8 cellular contexts compared by ENCODE assay signal in genomic region chr9:122463828-122464632, GRCh38. TPM values are rescaled to one million over a fixed set of nuclear protein-coding genes. Genes with fewer than 3 reads are reported as not detected.
A peak's percentile ranks its signal among the peaks of the same experiment; 100 is the strongest.
DNase-seq lines count a peak whose midpoint lies in the region; ATAC-seq and TF ChIP-seq lines count a peak whose summit lies in the region.

No MANE protein-coding gene starts in this region.

- H3K4me2 ChIP-seq in PC-3 (ENCODE audit: low read length), result peak overlapping the region; percentile 99

- peak overlapping the region; percentile 79 for H2AFZ ChIP-seq in PC-3 (ENCODE audit: low read length)

- peak overlapping the region; percentile 32 for H3K9ac ChIP-seq in PC-3 (ENCODE audit: low read length)

- H3K27me3 ChIP-seq in PC-3 (ENCODE audit: low read length), result peaks cover 4% of the 10 kb centered on the region; the same call in 1 of the 2 replicates

- no peaks in the 10 kb centered on the region for H3K79me2 ChIP-seq in PC-3 (ENCODE audit: low read length)

- DNase-seq in activated naive CD4-positive, alpha-beta T cell treated with Interleukin-2 at 50 U/mL for 16 hours, result peak; percentile 12
- no peak for DNase-seq in activated naive CD4-positive, alpha-beta T cell (lab: John Stamatoyannopoulos, UW)
- peak; percentile 50 for DNase-seq in PC-3
- DNase-seq in central memory CD8-positive, alpha-beta T cell (ENCODE audit: low spot score in 2 of 2), result no peak
- no peak for DNase-seq in osteocyte (ENCODE audit: extremely low spot score, unreplicated experiment)
- no peak for DNase-seq in NCI-H510A (lab: John Stamatoyannopoulos, UW)
- no peak for DNase-seq in hypothalamus (lab: John Stamatoyannopoulos, UW)

- peak overlapping the region; percentile 80 for H3K27ac Mint-ChIP-seq in central memory CD8-positive, alpha-beta T cell (ENCODE audit: low read depth)
- peak overlapping the region; percentile 53 for H3K27ac Mint-ChIP-seq in osteocyte (ENCODE audit: unreplicated experiment)

- no peaks in the 10 kb centered on the region for H3F3A ChIP-seq in PC-3 (ENCODE audit: low read length, unreplicated experiment)

- peak; percentile 65 for TF ChIP-seq CTCF in PC-3 (conservative IDR thresholded peaks at IDR 0.05; ENCODE audit: low read depth, low read length)
- no peak for TF ChIP-seq CTCF in osteocyte (IDR thresholded peaks at IDR 0.05)

- no peaks in the 10 kb centered on the region for H3K9me2 ChIP-seq in PC-3 (replicated peaks; ENCODE audit: low read length)

- H3K36me3 Mint-ChIP-seq in central memory CD8-positive, alpha-beta T cell (ENCODE audit: insufficient read depth), result peaks cover 4% of the 10 kb centered on the region
- no peaks in the 10 kb centered on the region for H3K36me3 Mint-ChIP-seq in osteocyte (ENCODE audit: unreplicated experiment)

- H4K20me1 ChIP-seq in PC-3 (ENCODE audit: low read length), result no peaks in the 10 kb centered on the region

- H3K36me3 ChIP-seq in PC-3 (ENCODE audit: low read depth, low read length), result no peaks in the 10 kb centered on the region

- peaks cover 7% of the 10 kb centered on the region for H3K4me1 Mint-ChIP-seq in central memory CD8-positive, alpha-beta T cell
- peaks cover 20% of the 10 kb centered on the region for H3K4me1 Mint-ChIP-seq in osteocyte (ENCODE audit: unreplicated experiment)

- peaks cover 8% of the 10 kb centered on the region; the same call in 1 of the 2 replicates for H3K4me1 ChIP-seq in PC-3 (ENCODE audit: insufficient read depth, low read length)

- H3K27me3 Mint-ChIP-seq in central memory CD8-positive, alpha-beta T cell, result peaks cover 69% of the 10 kb centered on the region
- peaks cover 77% of the 10 kb centered on the region for H3K27me3 Mint-ChIP-seq in osteocyte (ENCODE audit: unreplicated experiment)

- POLR2A ChIA-PET in PC-3 (lab: Charles Lee; ENCODE audit: unreplicated experiment), result no interaction called here

- no peaks in the 10 kb centered on the region for H3K9me3 ChIP-seq in PC-3 (ENCODE audit: low read length)

- H3K27ac ChIP-seq in PC-3 (ENCODE audit: low read length), result no peak overlapping the region

- H3K4me3 ChIP-seq in PC-3 (ENCODE audit: low read length), result peak overlapping the region; percentile 73

- ATAC-seq in HG03175 (IDR thresholded peaks at IDR 0.05; ENCODE audit: unreplicated experiment) (peak; percentile 73), PC-3 (peak; percentile 59)
- no peak for ATAC-seq in central memory CD8-positive, alpha-beta T cell (replicated peaks; ENCODE audit: extremely low read depth, poor library complexity, severe bottlenecking)

- BruUV-seq in PC-3 (replicated peaks; lab: Mats Ljungman, UMichigan), result no TSS peak

- H3K4me3 Mint-ChIP-seq in central memory CD8-positive, alpha-beta T cell, result peak overlapping the region; percentile 78
- peak overlapping the region; percentile 77 for H3K4me3 Mint-ChIP-seq in osteocyte (ENCODE audit: unreplicated experiment)

- H3K9me3 Mint-ChIP-seq in central memory CD8-positive, alpha-beta T cell, result no peaks in the 10 kb centered on the region
- peaks cover 6% of the 10 kb centered on the region for H3K9me3 Mint-ChIP-seq in osteocyte (ENCODE audit: unreplicated experiment)

- intact Hi-C loops in PC-3 (cut with micrococcal nuclease), result loop anchor here (10.0 kb wide), 1 partner anchor 531 kb away; no protein-coding TSS in a partner anchor

- CTCF ChIA-PET in PC-3 (lab: Charles Lee), result interaction anchor here (0.7 kb wide), 1 partner anchor 681 kb away, joined by 3 read pairs; no protein-coding TSS in a partner anchor

RNA-seq across cellular contexts. Expression of gene OR1J1, which starts 13.7 kb away (rescaled TPM):
- total RNA-seq in PC-3 (2014; rRNA removed) (not detected in 2 replicates), osteocyte (not detected in 2 replicates)

RNA-seq across cellular contexts. Expression of gene OR1J2, which starts 46.6 kb away (rescaled TPM):
- total RNA-seq in PC-3 (2014; rRNA removed) (not detected in 2 replicates), osteocyte (not detected in 2 replicates)

RNA-seq across cellular contexts. Expression of gene OR1J4, which starts 54.9 kb away (rescaled TPM):
- not detected in 2 replicates for total RNA-seq in PC-3 (2014; rRNA removed)
- total RNA-seq in osteocyte, result not detected in 2 replicates

Comparison
In these comparisons a context has a peak if more than half of its experiments do, and no peak if none do; other contexts are left out.
1. DNase-seq: peak in activated naive CD4-positive, alpha-beta T cell treated with Interleukin-2 at 50 U/mL for 16 hours (single experiment) and PC-3 (single experiment); none in activated naive CD4-positive, alpha-beta T cell (0 of 4), central memory CD8-positive, alpha-beta T cell (0 of 2), osteocyte (single experiment), NCI-H510A (single experiment) and hypothalamus (0 of 51).